1 cellular context compared by ENCODE assay signal in the genomic region with DNA sequence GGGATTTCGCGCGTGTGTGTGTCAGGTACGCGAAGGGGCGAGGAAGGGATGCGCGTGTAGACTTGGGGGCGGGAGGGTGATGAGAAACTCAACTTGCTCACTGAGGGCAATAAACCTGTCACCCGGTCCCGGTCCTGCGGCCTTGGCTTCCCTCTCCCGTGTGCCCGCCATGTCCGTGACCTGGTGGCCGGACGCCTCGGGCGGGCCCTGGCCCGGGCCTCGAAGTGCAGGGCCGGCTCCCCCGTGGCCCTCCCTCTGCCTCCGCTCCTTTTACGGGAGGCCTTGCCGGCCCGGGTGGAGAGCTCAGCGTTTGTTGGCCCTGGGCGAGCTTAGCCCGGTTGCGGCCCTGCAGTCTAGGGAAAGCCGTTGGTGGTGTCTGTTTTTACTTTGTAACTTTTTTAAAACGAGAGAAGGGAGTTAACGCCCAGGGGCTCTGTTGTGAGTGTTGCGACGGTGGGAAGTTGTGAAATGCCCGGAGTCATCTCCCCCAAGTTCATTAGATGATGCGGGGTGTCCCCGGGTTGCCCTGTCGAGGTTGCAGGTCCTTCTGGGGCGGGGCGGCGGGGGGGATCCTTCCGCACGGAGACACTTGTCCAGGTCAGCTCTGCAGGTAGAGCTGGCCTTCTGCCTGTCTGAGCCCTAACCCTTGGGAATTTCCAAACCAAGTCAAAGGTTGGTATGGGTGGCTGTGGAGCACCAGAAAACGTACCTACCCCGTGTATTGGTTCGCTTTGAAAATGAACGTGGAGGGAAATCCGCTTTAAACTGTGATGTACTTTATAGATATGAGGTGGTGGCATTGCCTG.
TF ChIP-seq lines count a peak whose summit lies in the region.

No MANE protein-coding gene starts in this region.

TF ChIP-seq in K562, 482 proteins besides CTCF, POLR2A, EP300 and RAD21 (continued from another document and continues in another):
- TF ChIP-seq, protein P1, sequence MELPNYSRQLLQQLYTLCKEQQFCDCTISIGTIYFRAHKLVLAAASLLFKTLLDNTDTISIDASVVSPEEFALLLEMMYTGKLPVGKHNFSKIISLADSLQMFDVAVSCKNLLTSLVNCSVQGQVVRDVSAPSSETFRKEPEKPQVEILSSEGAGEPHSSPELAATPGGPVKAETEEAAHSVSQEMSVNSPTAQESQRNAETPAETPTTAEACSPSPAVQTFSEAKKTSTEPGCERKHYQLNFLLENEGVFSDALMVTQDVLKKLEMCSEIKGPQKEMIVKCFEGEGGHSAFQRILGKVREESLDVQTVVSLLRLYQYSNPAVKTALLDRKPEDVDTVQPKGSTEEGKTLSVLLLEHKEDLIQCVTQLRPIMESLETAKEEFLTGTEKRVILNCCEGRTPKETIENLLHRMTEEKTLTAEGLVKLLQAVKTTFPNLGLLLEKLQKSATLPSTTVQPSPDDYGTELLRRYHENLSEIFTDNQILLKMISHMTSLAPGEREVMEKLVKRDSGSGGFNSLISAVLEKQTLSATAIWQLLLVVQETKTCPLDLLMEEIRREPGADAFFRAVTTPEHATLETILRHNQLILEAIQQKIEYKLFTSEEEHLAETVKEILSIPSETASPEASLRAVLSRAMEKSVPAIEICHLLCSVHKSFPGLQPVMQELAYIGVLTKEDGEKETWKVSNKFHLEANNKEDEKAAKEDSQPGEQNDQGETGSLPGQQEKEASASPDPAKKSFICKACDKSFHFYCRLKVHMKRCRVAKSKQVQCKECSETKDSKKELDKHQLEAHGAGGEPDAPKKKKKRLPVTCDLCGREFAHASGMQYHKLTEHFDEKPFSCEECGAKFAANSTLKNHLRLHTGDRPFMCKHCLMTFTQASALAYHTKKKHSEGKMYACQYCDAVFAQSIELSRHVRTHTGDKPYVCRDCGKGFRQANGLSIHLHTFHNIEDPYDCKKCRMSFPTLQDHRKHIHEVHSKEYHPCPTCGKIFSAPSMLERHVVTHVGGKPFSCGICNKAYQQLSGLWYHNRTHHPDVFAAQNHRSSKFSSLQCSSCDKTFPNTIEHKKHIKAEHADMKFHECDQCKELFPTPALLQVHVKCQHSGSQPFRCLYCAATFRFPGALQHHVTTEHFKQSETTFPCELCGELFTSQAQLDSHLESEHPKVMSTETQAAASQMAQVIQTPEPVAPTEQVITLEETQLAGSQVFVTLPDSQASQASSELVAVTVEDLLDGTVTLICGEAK (IDR thresholded peaks at IDR 0.05) = no peak
- TF ChIP-seq, protein P1 (CRISPR knock-in tag; IDR thresholded peaks at IDR 0.05) = no peak
- no peak for TF ChIP-seq POLR2H (tag; IDR thresholded peaks at IDR 0.05; ENCODE audit: low read depth)
- TF ChIP-seq, protein P2, sequence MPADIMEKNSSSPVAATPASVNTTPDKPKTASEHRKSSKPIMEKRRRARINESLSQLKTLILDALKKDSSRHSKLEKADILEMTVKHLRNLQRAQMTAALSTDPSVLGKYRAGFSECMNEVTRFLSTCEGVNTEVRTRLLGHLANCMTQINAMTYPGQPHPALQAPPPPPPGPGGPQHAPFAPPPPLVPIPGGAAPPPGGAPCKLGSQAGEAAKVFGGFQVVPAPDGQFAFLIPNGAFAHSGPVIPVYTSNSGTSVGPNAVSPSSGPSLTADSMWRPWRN (IDR thresholded peaks at IDR 0.05; ENCODE audit: low read depth) = no peak
- TF ChIP-seq NUFIP1 (IDR thresholded peaks at IDR 0.05; ENCODE audit: partially characterized antibody) = no peak
- no peak for TF ChIP-seq MED1 (CRISPR knock-in tag; IDR thresholded peaks at IDR 0.05; ENCODE audit: borderline replicate concordance)
- TF ChIP-seq SRSF3 (IDR thresholded peaks at IDR 0.05; ENCODE audit: insufficient read depth, low read length) = no peak
- no peak for TF ChIP-seq ZNF282 (CRISPR knock-in tag; IDR thresholded peaks at IDR 0.05)
- TF ChIP-seq NFRKB (IDR thresholded peaks at IDR 0.05; ENCODE audit: low read depth) = no peak; the same call in 1 of the 2 replicates
- TF ChIP-seq, protein P3, sequence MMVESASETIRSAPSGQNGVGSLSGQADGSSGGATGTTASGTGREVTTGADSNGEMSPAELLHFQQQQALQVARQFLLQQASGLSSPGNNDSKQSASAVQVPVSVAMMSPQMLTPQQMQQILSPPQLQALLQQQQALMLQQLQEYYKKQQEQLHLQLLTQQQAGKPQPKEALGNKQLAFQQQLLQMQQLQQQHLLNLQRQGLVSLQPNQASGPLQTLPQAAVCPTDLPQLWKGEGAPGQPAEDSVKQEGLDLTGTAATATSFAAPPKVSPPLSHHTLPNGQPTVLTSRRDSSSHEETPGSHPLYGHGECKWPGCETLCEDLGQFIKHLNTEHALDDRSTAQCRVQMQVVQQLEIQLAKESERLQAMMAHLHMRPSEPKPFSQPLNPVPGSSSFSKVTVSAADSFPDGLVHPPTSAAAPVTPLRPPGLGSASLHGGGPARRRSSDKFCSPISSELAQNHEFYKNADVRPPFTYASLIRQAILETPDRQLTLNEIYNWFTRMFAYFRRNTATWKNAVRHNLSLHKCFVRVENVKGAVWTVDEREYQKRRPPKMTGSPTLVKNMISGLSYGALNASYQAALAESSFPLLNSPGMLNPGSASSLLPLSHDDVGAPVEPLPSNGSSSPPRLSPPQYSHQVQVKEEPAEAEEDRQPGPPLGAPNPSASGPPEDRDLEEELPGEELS (CRISPR knock-in tag; IDR thresholded peaks at IDR 0.05; ENCODE audit: borderline replicate concordance) = no peak
- TF ChIP-seq WHSC1 (IDR thresholded peaks at IDR 0.05; ENCODE audit: low read length) = no peak
- TF ChIP-seq SREBF1 (IDR thresholded peaks at IDR 0.05; ENCODE audit: borderline replicate concordance, low read depth, low read length) = no peak
- TF ChIP-seq ZNF263 (CRISPR knock-in tag; IDR thresholded peaks at IDR 0.05; ENCODE audit: borderline replicate concordance) = peak; percentile 51; the same call in 1 of the 2 replicates
- TF ChIP-seq NFE2L1 (tag; IDR thresholded peaks at IDR 0.05; ENCODE audit: borderline replicate concordance, low read depth) = no peak
- TF ChIP-seq, protein P4, sequence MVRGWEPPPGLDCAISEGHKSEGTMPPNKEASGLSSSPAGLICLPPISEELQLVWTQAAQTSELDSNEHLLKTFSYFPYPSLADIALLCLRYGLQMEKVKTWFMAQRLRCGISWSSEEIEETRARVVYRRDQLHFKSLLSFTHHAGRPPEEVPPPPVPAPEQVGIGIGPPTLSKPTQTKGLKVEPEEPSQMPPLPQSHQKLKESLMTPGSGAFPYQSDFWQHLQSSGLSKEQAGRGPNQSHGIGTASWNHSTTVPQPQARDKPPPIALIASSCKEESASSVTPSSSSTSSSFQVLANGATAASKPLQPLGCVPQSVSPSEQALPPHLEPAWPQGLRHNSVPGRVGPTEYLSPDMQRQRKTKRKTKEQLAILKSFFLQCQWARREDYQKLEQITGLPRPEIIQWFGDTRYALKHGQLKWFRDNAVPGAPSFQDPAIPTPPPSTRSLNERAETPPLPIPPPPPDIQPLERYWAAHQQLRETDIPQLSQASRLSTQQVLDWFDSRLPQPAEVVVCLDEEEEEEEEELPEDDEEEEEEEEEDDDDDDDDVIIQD (CRISPR knock-in tag; IDR thresholded peaks at IDR 0.05) = no peak
- peak in 1 of 2 experiments; percentile 41; a peak in 2 of 4 replicates for TF ChIP-seq SIN3A (IDR thresholded peaks at IDR 0.05; ENCODE audit: borderline replicate concordance in 2 of 2, control insufficient read depth in 1 of 2, low read depth in 2 of 2, low read length in 2 of 2)
- TF ChIP-seq, protein P5, sequence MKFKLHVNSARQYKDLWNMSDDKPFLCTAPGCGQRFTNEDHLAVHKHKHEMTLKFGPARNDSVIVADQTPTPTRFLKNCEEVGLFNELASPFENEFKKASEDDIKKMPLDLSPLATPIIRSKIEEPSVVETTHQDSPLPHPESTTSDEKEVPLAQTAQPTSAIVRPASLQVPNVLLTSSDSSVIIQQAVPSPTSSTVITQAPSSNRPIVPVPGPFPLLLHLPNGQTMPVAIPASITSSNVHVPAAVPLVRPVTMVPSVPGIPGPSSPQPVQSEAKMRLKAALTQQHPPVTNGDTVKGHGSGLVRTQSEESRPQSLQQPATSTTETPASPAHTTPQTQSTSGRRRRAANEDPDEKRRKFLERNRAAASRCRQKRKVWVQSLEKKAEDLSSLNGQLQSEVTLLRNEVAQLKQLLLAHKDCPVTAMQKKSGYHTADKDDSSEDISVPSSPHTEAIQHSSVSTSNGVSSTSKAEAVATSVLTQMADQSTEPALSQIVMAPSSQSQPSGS (CRISPR knock-in tag; IDR thresholded peaks at IDR 0.05) = no peak; the same call in 1 of the 2 replicates
- TF ChIP-seq, protein P6, sequence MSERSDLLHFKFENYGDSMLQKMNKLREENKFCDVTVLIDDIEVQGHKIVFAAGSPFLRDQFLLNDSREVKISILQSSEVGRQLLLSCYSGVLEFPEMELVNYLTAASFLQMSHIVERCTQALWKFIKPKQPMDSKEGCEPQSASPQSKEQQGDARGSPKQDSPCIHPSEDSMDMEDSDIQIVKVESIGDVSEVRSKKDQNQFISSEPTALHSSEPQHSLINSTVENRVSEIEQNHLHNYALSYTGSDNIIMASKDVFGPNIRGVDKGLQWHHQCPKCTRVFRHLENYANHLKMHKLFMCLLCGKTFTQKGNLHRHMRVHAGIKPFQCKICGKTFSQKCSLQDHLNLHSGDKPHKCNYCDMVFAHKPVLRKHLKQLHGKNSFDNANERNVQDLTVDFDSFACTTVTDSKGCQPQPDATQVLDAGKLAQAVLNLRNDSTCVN (CRISPR knock-in tag; IDR thresholded peaks at IDR 0.05) = no peak
- TF ChIP-seq HDAC1 (IDR thresholded peaks at IDR 0.05) = no peak
- no peak for TF ChIP-seq ARHGAP35 (IDR thresholded peaks at IDR 0.05; ENCODE audit: partially characterized antibody)
- no peak for TF ChIP-seq ZNF324 (CRISPR knock-in tag; IDR thresholded peaks at IDR 0.05)
- no peak for TF ChIP-seq EHMT2 (IDR thresholded peaks at IDR 0.05)
- TF ChIP-seq NBN (IDR thresholded peaks at IDR 0.05; ENCODE audit: low read depth) = no peak
- TF ChIP-seq ZC3H11A (IDR thresholded peaks at IDR 0.05; ENCODE audit: low read depth, low read length) = no peak
- TF ChIP-seq MCM7 (IDR thresholded peaks at IDR 0.05) = no peak
- TF ChIP-seq, protein P7, sequence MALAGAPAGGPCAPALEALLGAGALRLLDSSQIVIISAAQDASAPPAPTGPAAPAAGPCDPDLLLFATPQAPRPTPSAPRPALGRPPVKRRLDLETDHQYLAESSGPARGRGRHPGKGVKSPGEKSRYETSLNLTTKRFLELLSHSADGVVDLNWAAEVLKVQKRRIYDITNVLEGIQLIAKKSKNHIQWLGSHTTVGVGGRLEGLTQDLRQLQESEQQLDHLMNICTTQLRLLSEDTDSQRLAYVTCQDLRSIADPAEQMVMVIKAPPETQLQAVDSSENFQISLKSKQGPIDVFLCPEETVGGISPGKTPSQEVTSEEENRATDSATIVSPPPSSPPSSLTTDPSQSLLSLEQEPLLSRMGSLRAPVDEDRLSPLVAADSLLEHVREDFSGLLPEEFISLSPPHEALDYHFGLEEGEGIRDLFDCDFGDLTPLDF (CRISPR knock-in tag; IDR thresholded peaks at IDR 0.05) = no peak
- TF ChIP-seq GTF2F1 (IDR thresholded peaks at IDR 0.05; ENCODE audit: low read depth, low read length) = no peak
- no peak for TF ChIP-seq FOXJ3 (CRISPR knock-in tag; IDR thresholded peaks at IDR 0.05)
- 0 out of 2 replicates have a peak, but pooled peaks have one; percentile 15 for TF ChIP-seq SOX6 (IDR thresholded peaks at IDR 0.05)
- no peak for TF ChIP-seq XRCC5 (IDR thresholded peaks at IDR 0.05; ENCODE audit: low read depth, low read length)
- TF ChIP-seq SMARCE1 (IDR thresholded peaks at IDR 0.05) = no peak; the same call in 1 of the 2 replicates
- TF ChIP-seq MYC (IDR thresholded peaks at IDR 0.05; ENCODE audit: low read depth, low read length) = no peak
- peak; percentile 39; the same call in 1 of the 2 replicates for TF ChIP-seq MYC (CRISPR knock-in tag; IDR thresholded peaks at IDR 0.05; ENCODE audit: borderline replicate concordance, low read depth)
- no peak for TF ChIP-seq KAT8 (IDR thresholded peaks at IDR 0.05; ENCODE audit: low read depth)
- no peak for TF ChIP-seq RBM14 (IDR thresholded peaks at IDR 0.05; ENCODE audit: borderline replicate concordance, insufficient read depth, low read depth, low read length)
- no peak for TF ChIP-seq RFX7 (CRISPR knock-in tag; IDR thresholded peaks at IDR 0.05)
- no peak for TF ChIP-seq ZNF586 (CRISPR knock-in tag; conservative IDR thresholded peaks at IDR 0.05)
- TF ChIP-seq, protein P8, sequence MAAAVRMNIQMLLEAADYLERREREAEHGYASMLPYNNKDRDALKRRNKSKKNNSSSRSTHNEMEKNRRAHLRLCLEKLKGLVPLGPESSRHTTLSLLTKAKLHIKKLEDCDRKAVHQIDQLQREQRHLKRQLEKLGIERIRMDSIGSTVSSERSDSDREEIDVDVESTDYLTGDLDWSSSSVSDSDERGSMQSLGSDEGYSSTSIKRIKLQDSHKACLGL (CRISPR knock-in tag; IDR thresholded peaks at IDR 0.05; ENCODE audit: borderline replicate concordance, poor library complexity, severe bottlenecking) = no peak
- TF ChIP-seq ATF7 (IDR thresholded peaks at IDR 0.05) = no peak
- TF ChIP-seq HNRNPUL1 (IDR thresholded peaks at IDR 0.05; ENCODE audit: low read length) = no peak
- TF ChIP-seq ZNF316 (IDR thresholded peaks at IDR 0.05) = no peak
- TF ChIP-seq ZBTB1 (CRISPR knock-in tag; IDR thresholded peaks at IDR 0.05; ENCODE audit: borderline replicate concordance, low read depth) = no peak
- no peak for TF ChIP-seq HNRNPL (IDR thresholded peaks at IDR 0.05; ENCODE audit: low read depth, low read length)
- no peak for TF ChIP-seq U2AF1 (optimal IDR thresholded peaks at IDR 0.05; ENCODE audit: low read depth, low read length)
